Comparison of ENCODE assay signal across 1 cellular context in the genomic region with DNA sequence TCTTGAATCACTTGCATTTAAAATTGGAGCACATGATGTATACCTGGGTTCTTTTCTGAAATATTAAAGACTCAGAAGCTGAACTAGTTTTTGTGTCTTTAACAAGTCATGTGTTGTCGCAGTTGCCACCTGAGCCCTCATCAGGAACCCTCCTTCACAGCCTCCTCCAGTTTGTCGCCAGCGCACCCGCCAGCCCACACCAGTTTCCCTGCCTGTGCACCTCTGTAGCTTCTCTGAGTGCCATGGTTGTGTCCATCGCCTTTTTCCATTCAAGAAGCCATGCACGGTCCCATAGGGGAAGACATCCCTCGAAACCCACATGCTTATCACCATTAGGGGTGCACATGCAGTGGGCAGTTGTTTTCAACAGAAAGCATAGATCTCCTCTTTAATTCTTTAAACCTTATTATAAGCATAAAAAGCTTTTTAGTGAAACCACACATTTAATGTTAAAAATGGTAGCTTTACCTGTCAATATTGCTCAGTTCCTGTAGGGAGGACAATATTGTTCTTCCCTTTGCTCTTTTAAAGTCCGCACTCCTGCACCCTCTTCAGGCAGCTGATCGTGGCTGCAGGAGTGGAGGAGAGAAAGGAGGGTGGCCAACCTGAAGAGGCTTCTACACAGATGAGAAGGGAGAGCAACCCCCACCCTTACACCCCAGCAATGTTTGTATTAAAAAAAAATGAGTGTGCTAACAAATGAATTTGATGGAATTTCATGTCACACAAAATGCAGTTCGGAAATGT.
TF ChIP-seq lines count a peak whose summit lies in the region.

No MANE protein-coding gene starts in this region.

TF ChIP-seq in H1, 55 proteins besides CTCF, POLR2A, EP300 and RAD21:
- TF ChIP-seq SIN3A (conservative IDR thresholded peaks at IDR 0.05 in 1 of 2, IDR thresholded peaks at IDR 0.05 in 1 of 2; ENCODE audit: low read depth in 1 of 2, low read length in 2 of 2), result no peak
